16 cellular contexts compared by ENCODE assay signal in the genomic region with DNA sequence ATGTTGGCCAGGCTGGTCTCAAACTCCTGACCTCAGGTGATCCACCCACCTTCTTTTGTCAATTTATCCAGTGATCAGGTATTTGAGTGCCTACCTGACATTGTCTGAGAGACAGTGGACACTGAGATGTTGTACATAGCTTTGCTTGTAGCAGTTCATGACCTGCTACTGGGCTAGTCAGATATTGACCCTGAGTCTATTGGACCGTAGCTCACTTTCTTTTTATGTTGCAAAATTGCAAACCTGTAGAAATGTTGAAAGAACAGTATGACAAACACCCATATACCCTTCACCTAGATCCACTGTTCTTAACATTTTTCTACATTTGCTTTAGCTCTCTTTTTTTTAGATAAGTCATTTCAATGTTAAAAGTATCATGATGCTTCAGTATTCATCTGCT.
A peak's percentile ranks its signal among the peaks of the same experiment; 100 is the strongest.
DNase-seq lines count a peak whose midpoint lies in the region; ATAC-seq, FAIRE-seq and TF ChIP-seq lines count a peak whose summit lies in the region.
"Had no signal": no experiment of that assay in that cellular context is flagged by ENCODE, and none has a peak within 500 bp of the region (broad histone marks: within the 10 kb centered on the region; RNA-seq: fewer than 3 reads in every experiment).

No MANE protein-coding gene starts in this region.

- no peaks in the 10 kb centered on the region for H3K79me2 ChIP-seq in HepG2 (ENCODE audit: insufficient read depth, low read length)

- no peaks in the 10 kb centered on the region for H3K27me3 Mint-ChIP-seq in effector memory CD8-positive, alpha-beta T cell
- no peaks in the 10 kb centered on the region for H3K27me3 Mint-ChIP-seq in activated CD4-positive, alpha-beta memory T cell treated with anti-CD3 and anti-CD28 coated beads, Interleukin-2, amount 10 ng/mL, durations not matched to agents 7 days and 5 days
- H3K27me3 Mint-ChIP-seq: B cell had no signal

- H3K9me3 Mint-ChIP-seq in effector memory CD8-positive, alpha-beta T cell: no peaks in the 10 kb centered on the region
- H3K9me3 Mint-ChIP-seq in activated CD4-positive, alpha-beta memory T cell treated with anti-CD3 and anti-CD28 coated beads, Interleukin-2, amount 10 ng/mL, durations not matched to agents 7 days and 5 days: no peaks in the 10 kb centered on the region
- H3K9me3 Mint-ChIP-seq: CD8-positive, alpha-beta T cell; H9 had no signal

- ATAC-seq in HepG2 (no peak), right lobe of liver (peak; percentile 86 to 92 (median 89)), HG03045 (IDR thresholded peaks at IDR 0.05; ENCODE audit: unreplicated experiment) (no peak)
- no peak for ATAC-seq in effector memory CD8-positive, alpha-beta T cell (replicated peaks)
- ATAC-seq: CD8-positive, alpha-beta T cell had no signal

- no peak overlapping the region for H3K4me2 ChIP-seq in HepG2 (ENCODE audit: low read depth, low read length)

- H3K4me3 ChIP-seq in liver (ENCODE audit: low read depth in 1 of 3, low read length in 3 of 3) (no peak overlapping the region), HepG2 (replicated peaks in 1 of 3; ENCODE audit: insufficient read depth in 1 of 3, low read depth in 2 of 3, low read length in 3 of 3) (no peak overlapping the region), right lobe of liver (no peak overlapping the region)
- H3K4me3 ChIP-seq: BLaER1 treated with 17β-estradiol and CSF1 and Interleukin-3, amounts not matched to agents 10 nM and 100 nM had no signal

- H3K27me3 ChIP-seq in liver (ENCODE audit: control insufficient read depth in 4 of 4, insufficient read depth in 4 of 4, low read length in 3 of 4): no peaks in the 10 kb centered on the region
- no peaks in the 10 kb centered on the region for H3K27me3 ChIP-seq in HepG2 (ENCODE audit: control insufficient read depth in 1 of 2, insufficient read depth in 2 of 2, low read length in 2 of 2)
- H3K27me3 ChIP-seq in right lobe of liver: no peaks in the 10 kb centered on the region
- H3K27me3 ChIP-seq: BLaER1 treated with 17β-estradiol and CSF1 and Interleukin-3, amounts not matched to agents 10 nM and 100 nM had no signal

- H3K4me1 ChIP-seq in liver (ENCODE audit: control insufficient read depth in 4 of 4, insufficient read depth in 4 of 4, low read length in 3 of 4): peaks cover 10 to 76% (median 42%) of the 10 kb centered on the region in 4 donors
- H3K4me1 ChIP-seq in HepG2 (ENCODE audit: insufficient read depth, low read length): no peaks in the 10 kb centered on the region
- peaks cover 0 to 64% (median 22%) of the 10 kb centered on the region in 4 donors for H3K4me1 ChIP-seq in right lobe of liver

- TF ChIP-seq EP300 in HepG2 (IDR thresholded peaks at IDR 0.05; ENCODE audit: low read depth in 2 of 2, low read length in 2 of 2) (no peak), HepG2 (CRISPR knock-in tag; IDR thresholded peaks at IDR 0.05; ENCODE audit: borderline replicate concordance) (no peak)

- TF ChIP-seq CTCF in liver (IDR thresholded peaks at IDR 0.05; ENCODE audit: low read depth, low read length, missing input control) (no peak), HepG2 (CRISPR knock-in tag; IDR thresholded peaks at IDR 0.05) (no peak), right lobe of liver (IDR thresholded peaks at IDR 0.05) (no peak)

- CTCF ChIA-PET in HepG2 (lab: Yijun Ruan, JAX; ENCODE audit: low intra/inter-chr PET ratio, low total read pairs): no interaction called here
- CTCF ChIA-PET in activated CD4-positive, alpha-beta memory T cell treated with anti-CD3 and anti-CD28 coated beads, Interleukin-2, amount 10 ng/mL, durations not matched to agents 7 days and 5 days (lab: Charles Lee): interaction anchor here (0.6 to 0.9 kb wide), 2 partner anchors 10 to 904 kb away, joined by 3 to 5 read pairs; no protein-coding TSS in a partner anchor

- H3K9me3 ChIP-seq in liver (ENCODE audit: control insufficient read depth in 4 of 4, low read length in 3 of 4) (no peaks in the 10 kb centered on the region), HepG2 (ENCODE audit: low read length) (no peaks in the 10 kb centered on the region), right lobe of liver (no peaks in the 10 kb centered on the region)

- TF ChIP-seq POLR2A in HepG2 (IDR thresholded peaks at IDR 0.05; ENCODE audit: insufficient read depth in 1 of 2, low read depth in 2 of 2, low read length in 2 of 2): no peak
- TF ChIP-seq POLR2A in right lobe of liver (IDR thresholded peaks at IDR 0.05): peak; percentile 19

- TF ChIP-seq RAD21 in liver (IDR thresholded peaks at IDR 0.05) (peak in 1 of 2 donors; percentile 57), HepG2 (CRISPR knock-in tag; IDR thresholded peaks at IDR 0.05) (no peak)

- H3K36me3 ChIP-seq in liver (ENCODE audit: control insufficient read depth in 4 of 4, insufficient read depth in 3 of 4, low read depth in 1 of 4, low read length in 3 of 4) (no peaks in the 10 kb centered on the region), HepG2 (replicated peaks in 1 of 2; ENCODE audit: control insufficient read depth in 1 of 2, insufficient read depth in 2 of 2, low read length in 2 of 2) (no peaks in the 10 kb centered on the region), right lobe of liver (no peaks in the 10 kb centered on the region)

- H2AFZ ChIP-seq in HepG2 (ENCODE audit: low read length): no peak overlapping the region

- H4K20me1 ChIP-seq in HepG2 (ENCODE audit: insufficient read depth, low read length): no peaks in the 10 kb centered on the region

- DNase-seq in HepG2 (ENCODE audit: low spot score) (no peak), right lobe of liver (no peak), activated gamma-delta T cell treated with Interleukin-2 at 50 U/mL for 16 hours (no peak)
- no peak for DNase-seq in effector memory CD8-positive, alpha-beta T cell
- DNase-seq in activated CD4-positive, alpha-beta memory T cell treated with anti-CD3 and anti-CD28 coated beads, Interleukin-2, amount 10 ng/mL, durations not matched to agents 7 days and 5 days: no peak
- DNase-seq: 8988T; Calu3; CD8-positive, alpha-beta T cell; DMS79 treated with DMSO at 0.1 percent for 48 hours; GF-D8; H9 had no signal

- POLR2A ChIA-PET in HepG2 (lab: Yijun Ruan, JAX): no interaction called here
- POLR2A ChIA-PET in activated CD4-positive, alpha-beta memory T cell treated with anti-CD3 and anti-CD28 coated beads, Interleukin-2, amount 10 ng/mL, durations not matched to agents 7 days and 5 days (lab: Charles Lee): no interaction called here

- BruUV-seq in HepG2 (replicated peaks; lab: Mats Ljungman, UMichigan): no TSS peak

- no peak for FAIRE-seq in HepG2 (lab: Jason Lieb, UNC)
- FAIRE-seq: H1 had no signal

- in situ Hi-C loops in HepG2 (cut with HindIII; ENCODE audit: extremely low pct_ligation_motif_present, low pct_unique_long_range_greater_than_20kb): no loop called here

- H3K9ac ChIP-seq in liver (ENCODE audit: low read depth in 1 of 2, low read length in 2 of 2) (no peak overlapping the region), HepG2 (ENCODE audit: insufficient read depth, low read depth, low read length) (no peak overlapping the region)
- H3K9ac ChIP-seq: BLaER1 treated with 17β-estradiol and CSF1 and Interleukin-3, amounts not matched to agents 10 nM and 100 nM had no signal

- intact Hi-C loops in HepG2 (cut with micrococcal nuclease; ENCODE audit: unreplicated experiment) (no loop called here), right lobe of liver (cut with DNase I) (no loop called here)

- peaks cover 58 to 62% of the 10 kb centered on the region in 2 donors for H3K4me1 Mint-ChIP-seq in effector memory CD8-positive, alpha-beta T cell (ENCODE audit: low read depth in 2 of 2)
- peaks cover 17% of the 10 kb centered on the region for H3K4me1 Mint-ChIP-seq in activated CD4-positive, alpha-beta memory T cell treated with anti-CD3 and anti-CD28 coated beads, Interleukin-2, amount 10 ng/mL, durations not matched to agents 7 days and 5 days

- peak overlapping the region; percentile 54 to 70 for H3K27ac ChIP-seq in liver (ENCODE audit: low read depth in 1 of 2, low read length in 2 of 2)
- H3K27ac ChIP-seq in HepG2 (ENCODE audit: extremely low read length, insufficient read depth, low read length): no peak overlapping the region
- H3K27ac ChIP-seq in right lobe of liver: peak overlapping the region; percentile 24 to 65 (median 50)

- 37% methylated on average over 1 of the region's 1 CpG for WGBS in liver
- WGBS in HepG2 (ENCODE audit: low lambda C conversion rate): 14% methylated on average over 1 of the region's 1 CpG
- WGBS in right lobe of liver (ENCODE audit: insufficient coverage, low coverage, low lambda C conversion rate, missing lambda C conversion rate): 18% methylated on average over 1 of the region's 1 CpG

- peak overlapping the region; percentile 52 to 77 for H3K27ac Mint-ChIP-seq in effector memory CD8-positive, alpha-beta T cell
- no peak overlapping the region for H3K27ac Mint-ChIP-seq in activated CD4-positive, alpha-beta memory T cell treated with anti-CD3 and anti-CD28 coated beads, Interleukin-2, amount 10 ng/mL, durations not matched to agents 7 days and 5 days
- H3K27ac Mint-ChIP-seq: B cell; CD8-positive, alpha-beta T cell had no signal

- peak overlapping the region; percentile 5 to 20 for H3K4me3 Mint-ChIP-seq in effector memory CD8-positive, alpha-beta T cell
- H3K4me3 Mint-ChIP-seq in activated CD4-positive, alpha-beta memory T cell treated with anti-CD3 and anti-CD28 coated beads, Interleukin-2, amount 10 ng/mL, durations not matched to agents 7 days and 5 days: no peak overlapping the region
- H3K4me3 Mint-ChIP-seq: B cell; CD8-positive, alpha-beta T cell; H9 had no signal

- H3K36me3 Mint-ChIP-seq in effector memory CD8-positive, alpha-beta T cell (ENCODE audit: insufficient read depth): peaks cover 16% of the 10 kb centered on the region
- H3K36me3 Mint-ChIP-seq in activated CD4-positive, alpha-beta memory T cell treated with anti-CD3 and anti-CD28 coated beads, Interleukin-2, amount 10 ng/mL, durations not matched to agents 7 days and 5 days (ENCODE audit: low read depth): no peaks in the 10 kb centered on the region
- H3K36me3 Mint-ChIP-seq: CD8-positive, alpha-beta T cell had no signal

TF ChIP-seq in liver, 16 proteins besides CTCF, POLR2A, EP300 and RAD21 (continues in another document):
- TF ChIP-seq, protein P1, sequence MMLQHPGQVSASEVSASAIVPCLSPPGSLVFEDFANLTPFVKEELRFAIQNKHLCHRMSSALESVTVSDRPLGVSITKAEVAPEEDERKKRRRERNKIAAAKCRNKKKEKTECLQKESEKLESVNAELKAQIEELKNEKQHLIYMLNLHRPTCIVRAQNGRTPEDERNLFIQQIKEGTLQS (IDR thresholded peaks at IDR 0.05): peak; percentile 57
- TF ChIP-seq FOXA1 (IDR thresholded peaks at IDR 0.05) (peak; percentile 43), RXRA (IDR thresholded peaks at IDR 0.05) (peak; percentile 94 to 98)

TF ChIP-seq in HepG2, 621 proteins besides CTCF, POLR2A, EP300 and RAD21 (continues in another document):
- TF ChIP-seq, protein P2, sequence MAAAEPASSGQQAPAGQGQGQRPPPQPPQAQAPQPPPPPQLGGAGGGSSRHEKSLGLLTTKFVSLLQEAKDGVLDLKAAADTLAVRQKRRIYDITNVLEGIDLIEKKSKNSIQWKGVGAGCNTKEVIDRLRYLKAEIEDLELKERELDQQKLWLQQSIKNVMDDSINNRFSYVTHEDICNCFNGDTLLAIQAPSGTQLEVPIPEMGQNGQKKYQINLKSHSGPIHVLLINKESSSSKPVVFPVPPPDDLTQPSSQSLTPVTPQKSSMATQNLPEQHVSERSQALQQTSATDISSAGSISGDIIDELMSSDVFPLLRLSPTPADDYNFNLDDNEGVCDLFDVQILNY (CRISPR knock-in tag; conservative IDR thresholded peaks at IDR 0.05): no peak
- no peak for TF ChIP-seq KDM5B (CRISPR knock-in tag; IDR thresholded peaks at IDR 0.05; ENCODE audit: borderline replicate concordance)

Comparison
In these comparisons a context has a peak if more than half of its experiments do, and no peak if none do; other contexts are left out.
1. ATAC-seq: peak in right lobe of liver (4 of 4); none in HepG2 (single experiment), effector memory CD8-positive, alpha-beta T cell (single experiment) and HG03045 (single experiment).